Comparison of ENCODE assay signal across 13 cellular contexts in the genomic region with DNA sequence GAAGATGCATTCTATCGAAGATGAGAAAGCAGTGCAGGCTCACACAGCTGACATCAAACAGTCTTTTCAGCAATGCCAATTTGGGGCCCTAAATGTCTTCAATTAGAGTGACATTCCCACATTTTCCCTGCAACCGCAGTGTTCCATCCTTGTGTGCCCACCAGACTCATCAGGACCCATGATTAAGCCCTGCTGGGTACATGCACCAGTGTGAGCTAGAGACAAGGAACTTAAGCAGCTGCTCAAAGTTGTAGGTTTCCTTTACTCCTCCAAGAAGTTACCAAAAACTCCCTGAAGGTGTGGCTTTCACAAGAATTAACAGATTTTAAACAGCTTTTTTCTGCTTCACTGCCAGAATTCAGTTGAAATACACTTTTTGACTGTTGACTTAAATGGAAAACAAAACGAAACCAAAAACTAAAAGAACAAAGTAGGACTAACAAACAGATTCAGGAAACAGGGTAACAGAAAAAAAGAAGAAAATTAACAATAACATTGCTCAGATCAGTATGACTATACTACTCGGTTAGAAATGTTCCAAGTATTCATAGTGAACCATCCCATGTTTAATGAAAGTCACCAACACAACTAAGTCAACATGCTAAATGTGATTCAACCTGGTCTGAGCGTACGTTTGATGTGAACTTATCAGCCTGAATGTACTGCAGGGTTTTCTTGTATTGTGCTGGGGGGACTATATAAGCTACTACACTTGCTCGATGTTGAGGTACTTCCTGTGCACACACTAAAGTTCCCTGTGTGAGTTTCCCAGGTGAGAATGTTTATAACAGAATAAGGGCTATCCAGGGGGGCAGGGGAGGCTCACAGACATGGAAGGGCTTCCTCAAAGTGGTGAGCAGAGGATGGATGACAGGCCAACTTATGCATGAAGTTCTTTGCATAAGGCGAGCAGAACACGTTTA. TPM values are rescaled to one million over a fixed set of nuclear protein-coding genes. Genes with fewer than 3 reads are reported as not detected.
DNase-seq lines count a peak whose midpoint lies in the region; ATAC-seq and TF ChIP-seq lines count a peak whose summit lies in the region.
"Had no signal": no experiment of that assay in that cellular context is flagged by ENCODE, and none has a peak within 500 bp of the region (broad histone marks: within the 10 kb centered on the region; RNA-seq: fewer than 3 reads in every experiment).

No MANE protein-coding gene starts in this region.

- H3K27ac ChIP-seq in CD4-positive, alpha-beta T cell (ENCODE audit: low read depth, low read length), result peak overlapping the region; percentile 3
- H3K27ac ChIP-seq in gastroesophageal sphincter, result no peak overlapping the region
- H3K27ac ChIP-seq: C4-2B had no signal

- intact Hi-C loops in CD4-positive, alpha-beta T cell (cut with DNase I, micrococcal nuclease), result no loop called here

- TF ChIP-seq CTCF in CD4-positive, alpha-beta T cell (IDR thresholded peaks at IDR 0.05), result no peak
- TF ChIP-seq CTCF in gastroesophageal sphincter (IDR thresholded peaks at IDR 0.05), result no peak

- peaks cover 0 to 62% of the 10 kb centered on the region in 2 donors for H3K36me3 ChIP-seq in gastroesophageal sphincter

- peaks cover 12% of the 10 kb centered on the region for H3K4me1 Mint-ChIP-seq in CD4-positive, alpha-beta T cell (ENCODE audit: low read depth)
- peaks cover 6% of the 10 kb centered on the region for H3K4me1 Mint-ChIP-seq in activated T-helper 17 cell treated with anti-CD3 and anti-CD28 coated beads, Interleukin-2, amount 50 U/mL, for 72 hours
- H3K4me1 Mint-ChIP-seq in naive B cell, result peaks cover 8 to 15% (median 9%) of the 10 kb centered on the region in 3 donors

- no peak overlapping the region for H3K4me3 ChIP-seq in gastroesophageal sphincter

- H3K27me3 ChIP-seq in CD4-positive, alpha-beta T cell (ENCODE audit: control insufficient read depth, insufficient read depth, low read length), result no peaks in the 10 kb centered on the region
- no peaks in the 10 kb centered on the region for H3K27me3 ChIP-seq in gastroesophageal sphincter

- no peaks in the 10 kb centered on the region for H3K27me3 Mint-ChIP-seq in CD4-positive, alpha-beta T cell
- no peaks in the 10 kb centered on the region for H3K27me3 Mint-ChIP-seq in activated T-helper 17 cell treated with anti-CD3 and anti-CD28 coated beads, Interleukin-2, amount 50 U/mL, for 72 hours
- H3K27me3 Mint-ChIP-seq in naive B cell, result no peaks in the 10 kb centered on the region

- TF ChIP-seq EP300 in gastroesophageal sphincter (IDR thresholded peaks at IDR 0.05), result no peak

- peak; percentile 93 for ATAC-seq in CD4-positive, alpha-beta T cell (ENCODE audit: poor library complexity)
- ATAC-seq in HG02938 (IDR thresholded peaks at IDR 0.05; ENCODE audit: unreplicated experiment), result peak; percentile 77
- ATAC-seq in activated T-helper 17 cell treated with anti-CD3 and anti-CD28 coated beads, Interleukin-2, amount 50 U/mL, for 72 hours (replicated peaks), result peak; percentile 95
- no peak for ATAC-seq in naive B cell (ENCODE audit: low read depth in 2 of 2)
- no peak for ATAC-seq in gastroesophageal sphincter
- ATAC-seq: sciatic nerve had no signal

- H3K27ac Mint-ChIP-seq in CD4-positive, alpha-beta T cell, result peak overlapping the region; percentile 96
- peak overlapping the region; percentile 98 for H3K27ac Mint-ChIP-seq in activated T-helper 17 cell treated with anti-CD3 and anti-CD28 coated beads, Interleukin-2, amount 50 U/mL, for 72 hours
- H3K27ac Mint-ChIP-seq in naive B cell, result peak overlapping the region in 2 of 6 donors; percentile 68 to 78

- H3K36me3 Mint-ChIP-seq in CD4-positive, alpha-beta T cell (ENCODE audit: low read depth), result peaks cover 37% of the 10 kb centered on the region
- H3K36me3 Mint-ChIP-seq in activated T-helper 17 cell treated with anti-CD3 and anti-CD28 coated beads, Interleukin-2, amount 50 U/mL, for 72 hours (ENCODE audit: low read depth), result peaks cover 78% of the 10 kb centered on the region
- peaks cover 0 to 5% of the 10 kb centered on the region in 2 donors for H3K36me3 Mint-ChIP-seq in naive B cell

- H3K9me3 Mint-ChIP-seq in CD4-positive, alpha-beta T cell, result no peaks in the 10 kb centered on the region
- H3K9me3 Mint-ChIP-seq in activated T-helper 17 cell treated with anti-CD3 and anti-CD28 coated beads, Interleukin-2, amount 50 U/mL, for 72 hours, result no peaks in the 10 kb centered on the region
- H3K9me3 Mint-ChIP-seq in naive B cell, result no peaks in the 10 kb centered on the region

- H3K4me3 Mint-ChIP-seq in CD4-positive, alpha-beta T cell, result peak overlapping the region; percentile 89
- H3K4me3 Mint-ChIP-seq in activated T-helper 17 cell treated with anti-CD3 and anti-CD28 coated beads, Interleukin-2, amount 50 U/mL, for 72 hours, result peak overlapping the region; percentile 80
- H3K4me3 Mint-ChIP-seq in naive B cell, result peak overlapping the region in 5 of 8 donors; percentile 34 to 68 (median 59)

- H3K9me3 ChIP-seq in CD4-positive, alpha-beta T cell (ENCODE audit: control insufficient read depth, low read length), result no peaks in the 10 kb centered on the region
- H3K9me3 ChIP-seq in gastroesophageal sphincter, result no peaks in the 10 kb centered on the region

- 79 to 90% methylated on average over 4 to 9 of the region's 9 CpGs for WGBS in gastroesophageal sphincter (ENCODE audit: low coverage in 1 of 2), 2 donors

- H3K4me1 ChIP-seq in gastroesophageal sphincter, result no peaks in the 10 kb centered on the region

- DNase-seq in CD4-positive, alpha-beta T cell, result peak in 2 of 10 experiments; percentile 8 to 11
- DNase-seq in naive B cell, result no peak
- DNase-seq in NCI-H748 (lab: John Stamatoyannopoulos, UW; ENCODE audit: unreplicated experiment), result no peak
- DNase-seq in NCI-H524 (lab: John Stamatoyannopoulos, UW), result no peak
- no peak for DNase-seq in ecto neural progenitor cell (ENCODE audit: low spot score)
- DNase-seq: IMR-90, NCI-H2081 had no signal

- no peak for TF ChIP-seq POLR2A in gastroesophageal sphincter (IDR thresholded peaks at IDR 0.05)

- CTCF ChIA-PET in CD4-positive, alpha-beta T cell (lab: Charles Lee), result interaction anchor here (0.9 to 1.6 kb wide), 2 partner anchors 9 to 774 kb away, joined by 3 read pairs; no protein-coding TSS in a partner anchor

- POLR2A ChIA-PET in CD4-positive, alpha-beta T cell (lab: Charles Lee), result interaction anchor here (1.0 to 3.0 kb wide), 11 partner anchors 10 to 1016 kb away, joined by 3 to 18 read pairs (median 6); partner anchors contain the start of genes KDM7A, LUC7L2, RAB19 and SLC37A3

RNA-seq across cellular contexts. Expression of gene SLC37A3, which starts 22.3 kb away (rescaled TPM):
- 10 to 100 TPM; 23.5 to 25.6 TPM for total RNA-seq in CD4-positive, alpha-beta T cell
- total RNA-seq in activated T-helper 17 cell treated with anti-CD3 and anti-CD28 coated beads, Interleukin-2, amount 50 U/mL, for 72 hours, result 10 to 100 TPM; 41.8 to 55.1 TPM
- 1 to 10 TPM; 1.3 to 9.2 (median 6.2) TPM for polyA plus RNA-seq in naive B cell (ENCODE audit: low read depth in 6 of 6)
- 10 to 100 TPM; 35.2 to 87.2 (median 52.7) TPM for total RNA-seq in gastroesophageal sphincter

RNA-seq across cellular contexts. Expression of gene RAB19, which starts 27.8 kb away (rescaled TPM):
- 1 to 10 TPM; 1.6 to 2.8 TPM for total RNA-seq in CD4-positive, alpha-beta T cell
- total RNA-seq in activated T-helper 17 cell treated with anti-CD3 and anti-CD28 coated beads, Interleukin-2, amount 50 U/mL, for 72 hours, result 1 to 10 TPM; 4.5 to 7.2 TPM
- 1 to 10 TPM in 1 of 6 donors, under 1 TPM in 2, not detected in 3; 0.61 to 1.1 (median 0.71) TPM for polyA plus RNA-seq in naive B cell (ENCODE audit: low read depth in 6 of 6)
- not detected for total RNA-seq in gastroesophageal sphincter
- total RNA-seq: IMR-90, myocyte, sciatic nerve had no signal
- polyA plus RNA-seq: IMR-90 had no signal

Comparison
In these comparisons a context has a peak if more than half of its experiments do, and no peak if none do; other contexts are left out.
1. ATAC-seq: peak in CD4-positive, alpha-beta T cell (single experiment), HG02938 (single experiment) and activated T-helper 17 cell treated with anti-CD3 and anti-CD28 coated beads, Interleukin-2, amount 50 U/mL, for 72 hours (single experiment); none in naive B cell (0 of 2) and gastroesophageal sphincter (single experiment).
2. Peak in every context shown above with its lines, with median percentiles within 50 percentile points of each other: H3K4me3 Mint-ChIP-seq.